Comparison of ENCODE assay signal across 25 cellular contexts in genomic region chr6:120736740-120737139, GRCh38.
"Had no signal": no experiment of that assay in that cellular context is flagged by ENCODE, and none has a peak within 500 bp of the region (broad histone marks: within the 10 kb centered on the region; RNA-seq: fewer than 3 reads in every experiment).

No MANE protein-coding gene starts in this region.

- H3K27ac Mint-ChIP-seq: dendritic cell treated with granulocyte-macrophage colony-stimulating factor and Interleukin-4, amounts not matched to agents 40 ng/mL and 50 ng/mL, for 4 days; endodermal cell; naive thymus-derived CD4-positive, alpha-beta T cell; nephron; neural progenitor cell; progenitor cell of endocrine pancreas; stimulated activated effector memory CD8-positive, alpha-beta T cell treated with anti-CD3 and anti-CD28 coated beads, Interleukin-12 subunit alpha, Interleukin-12 subunit beta, amount 100 ng/mL, for 72 hours had no signal

- H3K9me3 ChIP-seq: colonic mucosa, thyroid gland had no signal

- H3K27ac ChIP-seq: colonic mucosa, esophagus squamous epithelium, left lung, neural progenitor cell, parathyroid adenoma, right atrium auricular region, stomach, thyroid gland had no signal

- H2AFZ ChIP-seq: neural progenitor cell, parathyroid adenoma had no signal

- H3K4me1 ChIP-seq: colonic mucosa, esophagus squamous epithelium, left lung, neural progenitor cell, parathyroid adenoma, right atrium auricular region, stomach, thyroid gland had no signal

- H3K4me1 Mint-ChIP-seq: endodermal cell; naive thymus-derived CD4-positive, alpha-beta T cell; nephron; neural progenitor cell; stimulated activated effector memory CD8-positive, alpha-beta T cell treated with anti-CD3 and anti-CD28 coated beads, Interleukin-12 subunit alpha, Interleukin-12 subunit beta, amount 100 ng/mL, for 72 hours had no signal

- H3K9ac ChIP-seq: neural progenitor cell, parathyroid adenoma had no signal

- FAIRE-seq: frontal cortex, kidney had no signal

- H3K4me2 ChIP-seq: neural progenitor cell had no signal

- H3K4me3 ChIP-seq: colonic mucosa, esophagus squamous epithelium, left lung, neural progenitor cell, right atrium auricular region, stomach, thyroid gland had no signal

- H3K36me3 Mint-ChIP-seq: naive thymus-derived CD4-positive, alpha-beta T cell; neural progenitor cell; stimulated activated effector memory CD8-positive, alpha-beta T cell treated with anti-CD3 and anti-CD28 coated beads, Interleukin-12 subunit alpha, Interleukin-12 subunit beta, amount 100 ng/mL, for 72 hours had no signal

- H3K27me3 Mint-ChIP-seq: dendritic cell treated with granulocyte-macrophage colony-stimulating factor and Interleukin-4, amounts not matched to agents 40 ng/mL and 50 ng/mL, for 4 days; naive thymus-derived CD4-positive, alpha-beta T cell; progenitor cell of endocrine pancreas had no signal

- H3K4me3 Mint-ChIP-seq: dendritic cell treated with granulocyte-macrophage colony-stimulating factor and Interleukin-4, amounts not matched to agents 40 ng/mL and 50 ng/mL, for 4 days; endodermal cell; naive thymus-derived CD4-positive, alpha-beta T cell; nephron; neural progenitor cell; stimulated activated effector memory CD8-positive, alpha-beta T cell treated with anti-CD3 and anti-CD28 coated beads, Interleukin-12 subunit alpha, Interleukin-12 subunit beta, amount 100 ng/mL, for 72 hours had no signal

- H3K27me3 ChIP-seq: colonic mucosa, esophagus squamous epithelium, left lung, neural progenitor cell, right atrium auricular region, stomach, thyroid gland had no signal

- H3K36me3 ChIP-seq: colonic mucosa, esophagus squamous epithelium, left lung, neural progenitor cell, right atrium auricular region, stomach, thyroid gland had no signal

- DNase-seq: colonic mucosa; effector CD8-positive, alpha-beta T cell; endodermal cell; erythroblast; esophagus squamous epithelium; kidney; left cardiac atrium; left lung; mesendoderm; midbrain; naive thymus-derived CD4-positive, alpha-beta T cell; stimulated activated CD4-positive, alpha-beta T cell treated with anti-CD3 and anti-CD28 coated beads, Interleukin-2, amount 100 ng/mL, for 24 hours; stimulated activated CD4-positive, alpha-beta T cell treated with anti-CD3 and anti-CD28 coated beads, Interleukin-4, amount 100 ng/mL, for 24 hours; stimulated activated naive CD4-positive, alpha-beta T cell treated with Interleukin-2 at 50 U/mL for 16 hours; stomach; thyroid gland; trophoblast cell had no signal

- H3K79me2 ChIP-seq: parathyroid adenoma had no signal
